25 cellular contexts compared by ENCODE assay signal in genomic region chr6:105045546-105045945, GRCh38.
A peak's percentile ranks its signal among the peaks of the same experiment; 100 is the strongest.
DNase-seq lines count a peak whose midpoint lies in the region; ATAC-seq and TF ChIP-seq lines count a peak whose summit lies in the region.
"Had no signal": no experiment of that assay in that cellular context is flagged by ENCODE, and none has a peak within 500 bp of the region (broad histone marks: within the 10 kb centered on the region; RNA-seq: fewer than 3 reads in every experiment).

No MANE protein-coding gene starts in this region.

- CTCF ChIA-PET in activated CD4-positive, alpha-beta T cell treated with anti-CD3 and anti-CD28 coated beads, Interleukin-2, amount 10 ng/mL, durations not matched to agents 7 days and 5 days (lab: Charles Lee) = no interaction called here

- ATAC-seq in GM18873 (IDR thresholded peaks at IDR 0.05; ENCODE audit: low FRiP score, unreplicated experiment) = no peak
- no peak for ATAC-seq in heart left ventricle
- ATAC-seq: activated CD4-positive, CD25-positive, alpha-beta regulatory T cell treated with anti-CD3 and anti-CD28 coated beads, Interleukin-2, amount 50 U/mL, for 24 hours; activated T-cell treated with anti-CD3 and anti-CD28 coated beads, Interleukin-2, amount 50 U/mL, for 72 hours; heart right ventricle; naive thymus-derived CD4-positive, alpha-beta T cell; sciatic nerve had no signal

- H3K4me3 ChIP-seq in astrocyte of the spinal cord (ENCODE audit: low read depth, low read length) (no peak overlapping the region), heart left ventricle (no peak overlapping the region)
- H3K4me3 ChIP-seq: esophagus muscularis mucosa, heart right ventricle, Peyer's patch, SK-N-MC, tibial artery had no signal

- no peaks in the 10 kb centered on the region for H3K9me3 ChIP-seq in heart left ventricle
- H3K9me3 ChIP-seq: esophagus muscularis mucosa, heart right ventricle, Peyer's patch, tibial artery had no signal

- no peaks in the 10 kb centered on the region for H3K4me1 Mint-ChIP-seq in activated CD4-positive, alpha-beta T cell treated with anti-CD3 and anti-CD28 coated beads, Interleukin-2, amount 10 ng/mL, durations not matched to agents 7 days and 5 days
- H3K4me1 Mint-ChIP-seq: activated naive CD8-positive, alpha-beta T cell treated with anti-CD3 and anti-CD28 coated beads, Interleukin-2, amount 10 ng/mL, durations not matched to agents 7 days and 5 days; naive thymus-derived CD4-positive, alpha-beta T cell had no signal

- no peaks in the 10 kb centered on the region for H3K9me3 Mint-ChIP-seq in activated CD4-positive, alpha-beta T cell treated with anti-CD3 and anti-CD28 coated beads, Interleukin-2, amount 10 ng/mL, durations not matched to agents 7 days and 5 days
- H3K9me3 Mint-ChIP-seq: activated naive CD8-positive, alpha-beta T cell treated with anti-CD3 and anti-CD28 coated beads, Interleukin-2, amount 10 ng/mL, durations not matched to agents 7 days and 5 days had no signal

- no peak overlapping the region for H3K4me3 Mint-ChIP-seq in activated CD4-positive, alpha-beta T cell treated with anti-CD3 and anti-CD28 coated beads, Interleukin-2, amount 10 ng/mL, durations not matched to agents 7 days and 5 days
- H3K4me3 Mint-ChIP-seq: activated naive CD8-positive, alpha-beta T cell treated with anti-CD3 and anti-CD28 coated beads, Interleukin-2, amount 10 ng/mL, durations not matched to agents 7 days and 5 days; activated T-cell treated with anti-CD3 and anti-CD28 coated beads, Interleukin-2, amount 50 U/mL, for 72 hours; naive thymus-derived CD4-positive, alpha-beta T cell had no signal

- no peak for TF ChIP-seq POLR2A in heart left ventricle (IDR thresholded peaks at IDR 0.05)

- TF ChIP-seq CTCF in astrocyte of the spinal cord (IDR thresholded peaks at IDR 0.05; ENCODE audit: low read depth, low read length) (no peak), heart left ventricle (IDR thresholded peaks at IDR 0.05) (no peak)

- POLR2A ChIA-PET in activated CD4-positive, alpha-beta T cell treated with anti-CD3 and anti-CD28 coated beads, Interleukin-2, amount 10 ng/mL, durations not matched to agents 7 days and 5 days (lab: Charles Lee) = no interaction called here

- no peaks in the 10 kb centered on the region for H3K27me3 ChIP-seq in heart left ventricle
- H3K27me3 ChIP-seq: esophagus muscularis mucosa, Peyer's patch, tibial artery had no signal

- H3K27ac Mint-ChIP-seq in activated CD4-positive, alpha-beta T cell treated with anti-CD3 and anti-CD28 coated beads, Interleukin-2, amount 10 ng/mL, durations not matched to agents 7 days and 5 days = no peak overlapping the region
- H3K27ac Mint-ChIP-seq: activated naive CD8-positive, alpha-beta T cell treated with anti-CD3 and anti-CD28 coated beads, Interleukin-2, amount 10 ng/mL, durations not matched to agents 7 days and 5 days; activated T-cell treated with anti-CD3 and anti-CD28 coated beads, Interleukin-2, amount 50 U/mL, for 72 hours; naive thymus-derived CD4-positive, alpha-beta T cell had no signal

- in situ Hi-C loops in astrocyte of the spinal cord (cut with HindIII; ENCODE audit: low sequenced_read_pairs) = no loop called here

- H3K27me3 Mint-ChIP-seq in activated CD4-positive, alpha-beta T cell treated with anti-CD3 and anti-CD28 coated beads, Interleukin-2, amount 10 ng/mL, durations not matched to agents 7 days and 5 days = peaks cover 7% of the 10 kb centered on the region

- H3K4me1 ChIP-seq in heart left ventricle = no peaks in the 10 kb centered on the region
- H3K4me1 ChIP-seq: esophagus muscularis mucosa, heart right ventricle, Peyer's patch, tibial artery had no signal

- no peaks in the 10 kb centered on the region for H3K36me3 ChIP-seq in heart left ventricle
- H3K36me3 ChIP-seq: esophagus muscularis mucosa, heart right ventricle, Peyer's patch, tibial artery had no signal

- intact Hi-C loops in heart left ventricle (cut with DNase I) = no loop called here

- DNase-seq in DMS53 (lab: John Stamatoyannopoulos, UW) (peak; percentile 50), HT1080 (ENCODE audit: low read depth) (peak; percentile 69), astrocyte of the spinal cord (ENCODE audit: low read depth, low spot score) (peak; percentile 3), iris pigment epithelial cell (ENCODE audit: low read depth) (peak; percentile 48), activated gamma-delta T cell treated with Interleukin-2 at 50 U/mL for 16 hours (no peak), heart left ventricle (no peak)
- no peak for DNase-seq in activated CD4-positive, alpha-beta T cell treated with anti-CD3 and anti-CD28 coated beads, Interleukin-2, amount 10 ng/mL, durations not matched to agents 7 days and 5 days
- DNase-seq: activated CD8-positive, alpha-beta memory T cell treated with anti-CD3 and anti-CD28 coated beads for 24 hours; activated naive CD8-positive, alpha-beta T cell treated with anti-CD3 and anti-CD28 coated beads, Interleukin-2, amount 10 ng/mL, durations not matched to agents 7 days and 5 days; activated T-cell treated with anti-CD3 and anti-CD28 coated beads, Interleukin-2, amount 50 U/mL, for 72 hours; GOT3; heart right ventricle; Kasumi-1; mesenchymal stem cell; naive thymus-derived CD4-positive, alpha-beta T cell; NCI-H1105 treated with DMSO at 0.1 percent for 48 hours; NCI-H2171 treated with DMSO at 0.1 percent for 48 hours; Peyer's patch; stimulated activated naive CD4-positive, alpha-beta T cell; tibial artery had no signal

- H3K36me3 Mint-ChIP-seq in activated CD4-positive, alpha-beta T cell treated with anti-CD3 and anti-CD28 coated beads, Interleukin-2, amount 10 ng/mL, durations not matched to agents 7 days and 5 days (ENCODE audit: low read depth) = no peaks in the 10 kb centered on the region
- H3K36me3 Mint-ChIP-seq: activated naive CD8-positive, alpha-beta T cell treated with anti-CD3 and anti-CD28 coated beads, Interleukin-2, amount 10 ng/mL, durations not matched to agents 7 days and 5 days; naive thymus-derived CD4-positive, alpha-beta T cell had no signal

- no peak overlapping the region for H3K27ac ChIP-seq in heart left ventricle
- H3K27ac ChIP-seq: esophagus muscularis mucosa, heart right ventricle, Peyer's patch, SK-N-MC, tibial artery had no signal

Comparison
In these comparisons a context has a peak if more than half of its experiments do, and no peak if none do; other contexts are left out.
1. DNase-seq: peak in DMS53 (single experiment), HT1080 (single experiment), astrocyte of the spinal cord (single experiment) and iris pigment epithelial cell (single experiment); none in activated CD4-positive, alpha-beta T cell treated with anti-CD3 and anti-CD28 coated beads, Interleukin-2, amount 10 ng/mL, durations not matched to agents 7 days and 5 days (single experiment), activated gamma-delta T cell treated with Interleukin-2 at 50 U/mL for 16 hours (single experiment) and heart left ventricle (0 of 5).